ENCODE assay signal across 10 cellular contexts in genomic region chr3:150798122-150798618, GRCh38. TPM values are rescaled to one million over a fixed set of nuclear protein-coding genes. Genes with fewer than 3 reads are reported as not detected.
DNase-seq lines count a peak whose midpoint lies in the region; ATAC-seq and TF ChIP-seq lines count a peak whose summit lies in the region.
"Had no signal": no experiment of that assay in that cellular context is flagged by ENCODE, and none has a peak within 500 bp of the region (broad histone marks: within the 10 kb centered on the region; RNA-seq: fewer than 3 reads in every experiment).

No MANE protein-coding gene starts in this region.

- peaks cover 25% of the 10 kb centered on the region for H3K27me3 ChIP-seq in DND-41 (ENCODE audit: insufficient read depth, low read length, poor library complexity)

- H2AFZ ChIP-seq in DND-41 (ENCODE audit: low read depth, low read length), result no peak overlapping the region

- intact Hi-C loops in mucosa of descending colon (cut with DNase I, micrococcal nuclease), result loop anchor here in 1 of 2 donors (10.0 kb wide), 1 partner anchor 67 kb away; no protein-coding TSS in a partner anchor

- H3K4me3 ChIP-seq in DND-41 (ENCODE audit: low read depth in 1 of 2, low read length in 2 of 2), result no peak overlapping the region
- H3K4me3 ChIP-seq in Jurkat, Clone E6-1 (ENCODE audit: low read length), result no peak overlapping the region
- no peak overlapping the region for H3K4me3 ChIP-seq in astrocyte of the cerebellum (ENCODE audit: low read depth, low read length)
- no peak overlapping the region for H3K4me3 ChIP-seq in mucosa of descending colon

- in situ Hi-C loops in astrocyte of the cerebellum (cut with HindIII; ENCODE audit: low sequenced_read_pairs), result no loop called here

- no peaks in the 10 kb centered on the region for H3K9me3 ChIP-seq in DND-41 (ENCODE audit: insufficient read depth, low read length, severe bottlenecking)
- H3K9me3 ChIP-seq in mucosa of descending colon, result no peaks in the 10 kb centered on the region

- H3K79me2 ChIP-seq in DND-41 (ENCODE audit: insufficient read depth, low read length), result no peaks in the 10 kb centered on the region

- peak; percentile 35 for DNase-seq in DND-41
- DNase-seq in Jurkat, Clone E6-1 (ENCODE audit: low read depth, low spot score), result peak; percentile 18
- peak; percentile 53 for DNase-seq in astrocyte of the cerebellum (ENCODE audit: low read depth)
- DNase-seq in mucosa of descending colon, result no peak
- DNase-seq in COR-L47 (lab: John Stamatoyannopoulos, UW), result no peak
- no peak for DNase-seq in NCI-H1092 treated with DMSO at 0.1 percent for 48 hours (lab: John Stamatoyannopoulos, UW)
- DNase-seq in inferior parietal cortex (ENCODE audit: extremely low spot score), result no peak
- DNase-seq: CD4-positive, CD25-positive, alpha-beta regulatory T cell; SHP77 treated with DMSO at 0.1 percent for 48 hours had no signal

- H3K4me2 ChIP-seq in DND-41 (ENCODE audit: insufficient read depth, low read length), result peak overlapping the region; percentile 20; the same call in 1 of the 2 replicates

- peak; percentile 94 for ATAC-seq in DND-41 (ENCODE audit: insufficient read depth, low read depth)
- ATAC-seq in mucosa of descending colon, result peak; percentile 75
- no peak for ATAC-seq in HG02610 (IDR thresholded peaks at IDR 0.05; ENCODE audit: unreplicated experiment)

- peaks cover 7% of the 10 kb centered on the region for H3K4me1 ChIP-seq in DND-41 (ENCODE audit: insufficient read depth, low read length)
- H3K4me1 ChIP-seq in mucosa of descending colon (ENCODE audit: low read depth), result no peaks in the 10 kb centered on the region

- H4K20me1 ChIP-seq in DND-41 (ENCODE audit: insufficient read depth, low read length), result no peaks in the 10 kb centered on the region

- H3K27ac ChIP-seq in DND-41 (ENCODE audit: low read length), result no peak overlapping the region

- H3K9ac ChIP-seq in DND-41 (ENCODE audit: low read depth, low read length), result no peak overlapping the region

- H3K36me3 ChIP-seq in DND-41 (ENCODE audit: insufficient read depth, low read length) (no peaks in the 10 kb centered on the region), mucosa of descending colon (ENCODE audit: low read depth) (no peaks in the 10 kb centered on the region)

- TF ChIP-seq CTCF in DND-41 (IDR thresholded peaks at IDR 0.05; ENCODE audit: borderline replicate concordance, extremely low read depth, low read length, poor library complexity, severe bottlenecking) (no peak), astrocyte of the cerebellum (IDR thresholded peaks at IDR 0.05; ENCODE audit: low read depth, low read length, missing control alignments) (no peak), mucosa of descending colon (IDR thresholded peaks at IDR 0.05) (no peak)

RNA-seq across cellular contexts. Expression of gene SIAH2, which starts 35.2 kb away (rescaled TPM):
- polyA plus RNA-seq in Jurkat, Clone E6-1 (2012; ENCODE audit: insufficient read depth, insufficient read length), result 29.7 TPM
- total RNA-seq in mucosa of descending colon, result 10 to 100 TPM; 17.2 to 31.8 (median 23.5) TPM

Comparison
In these comparisons a context has a peak if more than half of its experiments do, and no peak if none do; other contexts are left out.
1. DNase-seq: peak in DND-41 (single experiment), Jurkat, Clone E6-1 (single experiment) and astrocyte of the cerebellum (single experiment); none in mucosa of descending colon (0 of 3), COR-L47 (single experiment), NCI-H1092 treated with DMSO at 0.1 percent for 48 hours (single experiment) and inferior parietal cortex (single experiment).